In the genomic region with DNA sequence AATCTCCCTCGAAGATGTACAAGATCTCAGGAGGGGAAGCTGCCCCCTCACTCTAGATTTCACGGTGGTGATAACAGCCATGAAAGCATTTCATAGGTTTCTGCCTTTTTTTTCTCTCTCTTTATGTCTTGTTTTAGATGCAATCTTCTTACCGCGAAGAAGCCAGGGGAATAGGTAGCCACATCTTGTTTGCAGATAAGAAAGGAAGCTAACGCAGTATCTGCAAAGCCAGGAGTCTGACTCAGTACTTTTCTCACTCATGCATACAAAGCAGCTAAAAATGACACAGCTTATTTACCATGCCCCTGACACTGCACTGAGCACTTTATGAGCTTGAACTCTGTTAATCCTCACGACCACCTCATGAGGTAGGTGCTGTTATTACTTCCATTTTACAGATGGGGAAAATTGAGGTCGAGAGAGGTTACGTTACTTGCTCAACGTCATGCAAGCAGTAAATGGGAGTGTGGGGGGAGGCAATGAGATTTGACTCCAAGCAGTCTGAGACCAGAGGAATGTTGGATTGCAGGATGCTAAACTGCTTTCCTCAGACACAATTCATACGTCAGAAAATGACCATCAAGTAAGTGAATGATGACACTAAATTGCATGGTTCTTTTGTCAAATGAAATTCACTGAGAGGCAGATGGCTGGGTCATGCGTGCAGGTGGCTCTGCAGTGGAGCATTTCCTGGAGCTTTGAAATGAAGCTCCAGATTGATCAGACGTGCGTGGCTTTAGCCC, we compare ENCODE assay signal across 8 cellular contexts. TPM values are rescaled to one million over a fixed set of nuclear protein-coding genes. Genes with fewer than 3 reads are reported as not detected.
DNase-seq lines count a peak whose midpoint lies in the region; ATAC-seq lines count a peak whose summit lies in the region.

No MANE protein-coding gene starts in this region.

- H3K9me3 ChIP-seq in SK-N-MC (ENCODE audit: low read depth, low read length) = no peaks in the 10 kb centered on the region

- H3K4me3 ChIP-seq in SK-N-MC = peak overlapping the region; percentile 36; the same call in 1 of the 2 replicates

- H3K27ac ChIP-seq in SK-N-MC = peak overlapping the region; percentile 51; the same call in 1 of the 2 replicates
- H3K27ac ChIP-seq in epithelial cell of prostate = peak overlapping the region; percentile 93

- ATAC-seq in GM21367 (IDR thresholded peaks at IDR 0.05; ENCODE audit: unreplicated experiment) = no peak

- H3K36me3 ChIP-seq in SK-N-MC (ENCODE audit: insufficient read depth, low read length) = no peaks in the 10 kb centered on the region

- DNase-seq in activated T-cell treated with anti-CD3 and anti-CD28 coated beads for 48 hours (ENCODE audit: low read depth) (peak; percentile 19), SK-N-MC (ENCODE audit: low read depth, low spot score) (no peak), epithelial cell of prostate (ENCODE audit: low read depth, low spot score) (no peak), renal cortical epithelial cell (ENCODE audit: low read depth) (peak; percentile 72), NCI-H2171 (lab: John Stamatoyannopoulos, UW) (no peak), NCI-H2107 treated with DMSO at 0.1 percent for 48 hours (lab: John Stamatoyannopoulos, UW; ENCODE audit: unreplicated experiment) (no peak)
- DNase-seq in activated T-cell treated with anti-CD3 and anti-CD28 coated beads, Interleukin-2, amount 50 U/mL, for 1 hour = no peak

- H3K9ac ChIP-seq in SK-N-MC (ENCODE audit: insufficient read length) = no peak overlapping the region

RNA-seq across cellular contexts. Expression of gene MAP3K8, which starts 3.2 kb away (rescaled TPM):
- 2.1 and 10.9 TPM in 2 replicates for total RNA-seq in renal cortical epithelial cell

Comparison
In these comparisons a context has a peak if more than half of its experiments do, and no peak if none do; other contexts are left out.
1. DNase-seq: peak in activated T-cell treated with anti-CD3 and anti-CD28 coated beads for 48 hours (single experiment) and renal cortical epithelial cell (single experiment); none in activated T-cell treated with anti-CD3 and anti-CD28 coated beads, Interleukin-2, amount 50 U/mL, for 1 hour (single experiment), SK-N-MC (single experiment), epithelial cell of prostate (single experiment), NCI-H2171 (single experiment) and NCI-H2107 treated with DMSO at 0.1 percent for 48 hours (single experiment).